In the genomic region with DNA sequence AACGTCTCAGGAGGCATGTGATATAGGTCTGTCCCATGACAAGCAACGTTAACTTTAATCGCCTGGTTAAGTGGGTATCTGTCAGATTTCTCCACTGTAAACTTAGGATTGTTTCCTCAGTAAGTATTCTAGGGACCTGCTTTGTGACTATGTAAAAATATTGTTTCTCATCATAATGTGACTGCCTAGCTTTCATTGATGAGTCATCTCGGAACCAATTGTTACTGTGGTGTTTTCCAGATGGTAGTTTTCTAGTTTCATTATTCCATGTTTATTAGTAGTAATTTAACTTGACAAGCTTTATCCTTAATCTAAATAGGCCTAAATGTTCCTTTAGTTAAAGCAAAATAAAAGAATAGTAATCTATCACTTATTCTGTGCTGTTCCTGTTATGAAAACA, we compare ENCODE assay signal across 27 cellular contexts. TPM values are rescaled to one million over a fixed set of nuclear protein-coding genes. Genes with fewer than 3 reads are reported as not detected.
"Had no signal": no experiment of that assay in that cellular context is flagged by ENCODE, and none has a peak within 500 bp of the region (broad histone marks: within the 10 kb centered on the region; RNA-seq: fewer than 3 reads in every experiment).

No MANE protein-coding gene starts in this region.

- DNase-seq: activated CD4-positive, alpha-beta memory T cell treated with anti-CD3 and anti-CD28 coated beads, Interleukin-2, amount 10 ng/mL, durations not matched to agents 7 days and 5 days; activated CD4-positive, alpha-beta T cell treated with anti-CD3 and anti-CD28 coated beads for 36 hours; activated CD4-positive, alpha-beta T cell treated with anti-CD3 and anti-CD28 coated beads, Interleukin-2, amount 50 U/mL, for 1 hour; activated naive CD4-positive, alpha-beta T cell treated with anti-CD3 and anti-CD28 coated beads, Interleukin-2, amount 50 U/mL, for 16 hours; activated naive CD8-positive, alpha-beta T cell treated with anti-CD3 and anti-CD28 coated beads, Interleukin-2, amount 10 ng/mL, durations not matched to agents 7 days and 5 days; activated T-cell treated with anti-CD3 and anti-CD28 coated beads, Interleukin-2, amount 50 U/mL, for 72 hours; adrenal gland; anterior cingulate cortex; caudate nucleus; Kasumi-1; NCI-H1048; NCI-H146; NCI-H187 treated with DMSO at 0.1 percent for 48 hours; NCI-H2171; NCI-H2227 treated with DMSO at 0.1 percent for 48 hours; NCI-H526 treated with DMSO at 0.1 percent for 48 hours; NCI-H82; OCI-M1; Right ventricle myocardium superior; SJCRH30; SK-N-SH; T-helper 1 cell had no signal

- H3K4me3 ChIP-seq: adrenal gland, SJCRH30 had no signal

- H3K27me3 ChIP-seq: adrenal gland, SJCRH30 had no signal

- H3K9me3 ChIP-seq: adrenal gland, SJCRH30, SK-N-SH had no signal

- ATAC-seq: activated CD4-positive, alpha-beta T cell treated with anti-CD3 and anti-CD28 coated beads for 36 hours; activated T-cell treated with anti-CD3 and anti-CD28 coated beads, Interleukin-2, amount 50 U/mL, for 72 hours; Panc1 had no signal

- H3K4me2 ChIP-seq: SK-N-SH had no signal

- H3K27ac ChIP-seq: adrenal gland, RWPE1, SJCRH30, VCaP had no signal

- H3K4me3 Mint-ChIP-seq: activated CD4-positive, alpha-beta memory T cell treated with anti-CD3 and anti-CD28 coated beads, Interleukin-2, amount 10 ng/mL, durations not matched to agents 7 days and 5 days; activated CD4-positive, alpha-beta T cell treated with anti-CD3 and anti-CD28 coated beads for 36 hours; activated naive CD8-positive, alpha-beta T cell treated with anti-CD3 and anti-CD28 coated beads, Interleukin-2, amount 10 ng/mL, durations not matched to agents 7 days and 5 days; activated T-cell treated with anti-CD3 and anti-CD28 coated beads, Interleukin-2, amount 50 U/mL, for 72 hours had no signal

- H3K36me3 ChIP-seq: adrenal gland, SJCRH30 had no signal

- H3K9me3 Mint-ChIP-seq: activated CD4-positive, alpha-beta memory T cell treated with anti-CD3 and anti-CD28 coated beads, Interleukin-2, amount 10 ng/mL, durations not matched to agents 7 days and 5 days had no signal

- H3K9ac ChIP-seq: SK-N-SH had no signal

- H3K4me1 Mint-ChIP-seq: activated CD4-positive, alpha-beta memory T cell treated with anti-CD3 and anti-CD28 coated beads, Interleukin-2, amount 10 ng/mL, durations not matched to agents 7 days and 5 days; activated CD4-positive, alpha-beta T cell treated with anti-CD3 and anti-CD28 coated beads for 36 hours; activated naive CD8-positive, alpha-beta T cell treated with anti-CD3 and anti-CD28 coated beads, Interleukin-2, amount 10 ng/mL, durations not matched to agents 7 days and 5 days had no signal

- H3K27me3 Mint-ChIP-seq: activated CD4-positive, alpha-beta memory T cell treated with anti-CD3 and anti-CD28 coated beads, Interleukin-2, amount 10 ng/mL, durations not matched to agents 7 days and 5 days; activated CD4-positive, alpha-beta T cell treated with anti-CD3 and anti-CD28 coated beads for 36 hours had no signal

- H3K4me1 ChIP-seq: adrenal gland, SJCRH30 had no signal

- H3K27ac Mint-ChIP-seq: activated CD4-positive, alpha-beta memory T cell treated with anti-CD3 and anti-CD28 coated beads, Interleukin-2, amount 10 ng/mL, durations not matched to agents 7 days and 5 days; activated CD4-positive, alpha-beta T cell treated with anti-CD3 and anti-CD28 coated beads for 36 hours; activated naive CD8-positive, alpha-beta T cell treated with anti-CD3 and anti-CD28 coated beads, Interleukin-2, amount 10 ng/mL, durations not matched to agents 7 days and 5 days; activated T-cell treated with anti-CD3 and anti-CD28 coated beads, Interleukin-2, amount 50 U/mL, for 72 hours had no signal

- H3K36me3 Mint-ChIP-seq: activated naive CD8-positive, alpha-beta T cell treated with anti-CD3 and anti-CD28 coated beads, Interleukin-2, amount 10 ng/mL, durations not matched to agents 7 days and 5 days had no signal

RNA-seq across cellular contexts. Expression of a gene that starts 28.2 kb away (rescaled TPM):
- total RNA-seq: activated CD4-positive, alpha-beta memory T cell treated with anti-CD3 and anti-CD28 coated beads, Interleukin-2, amount 10 ng/mL, durations not matched to agents 7 days and 5 days; activated CD4-positive, alpha-beta T cell treated with anti-CD3 and anti-CD28 coated beads for 36 hours; activated CD8-positive, alpha-beta memory T cell treated with anti-CD3 and anti-CD28 coated beads for 36 hours; T-helper 2 cell treated with Interferon-gamma antibody and Interleukin-4, amounts not matched to agents 100 ng/mL and 5 ng/mL, for 36 hours had no signal
- polyA plus RNA-seq: SK-N-SH had no signal
